ENCODE assay signal across 13 cellular contexts in the genomic region with DNA sequence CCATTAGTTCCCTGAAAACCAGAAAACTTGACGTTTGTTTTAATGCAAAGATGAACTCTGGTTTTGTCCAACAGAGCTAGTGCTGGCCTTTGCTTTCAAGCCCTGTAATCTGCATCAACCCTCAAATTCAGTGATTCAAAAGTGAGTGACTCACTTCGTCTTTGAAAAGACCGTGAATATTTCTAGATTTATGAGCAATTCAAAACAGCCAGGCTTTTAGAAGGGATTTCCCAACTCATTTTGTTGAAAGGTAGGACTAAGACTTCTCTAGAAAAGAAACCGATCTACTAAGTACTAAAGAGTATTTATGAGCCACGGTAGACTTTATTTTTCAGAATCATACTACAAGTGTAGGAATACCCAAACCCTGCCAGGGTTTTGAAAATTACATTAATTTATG.
DNase-seq lines count a peak whose midpoint lies in the region; TF ChIP-seq lines count a peak whose summit lies in the region.
"Had no signal": no experiment of that assay in that cellular context is flagged by ENCODE, and none has a peak within 500 bp of the region (broad histone marks: within the 10 kb centered on the region; RNA-seq: fewer than 3 reads in every experiment).

No MANE protein-coding gene starts in this region.

- no peaks in the 10 kb centered on the region for H3K36me3 Mint-ChIP-seq in MCF 10A (ENCODE audit: insufficient read depth, unreplicated experiment)

- H3K9me3 ChIP-seq in breast epithelium (no peaks in the 10 kb centered on the region), SJSA1 (replicated peaks) (no peaks in the 10 kb centered on the region; the same call in 1 of the 2 replicates), fibroblast of lung (ENCODE audit: control insufficient read depth, insufficient read depth, low read depth, low read length) (no peaks in the 10 kb centered on the region)
- no peaks in the 10 kb centered on the region for H3K9me3 ChIP-seq in effector memory CD4-positive, alpha-beta T cell (ENCODE audit: control insufficient read depth, low read length)

- no peaks in the 10 kb centered on the region for H3K79me2 ChIP-seq in fibroblast of lung (ENCODE audit: control insufficient read depth, insufficient read depth, low read length)

- no peaks in the 10 kb centered on the region for H3K4me1 ChIP-seq in breast epithelium
- peaks cover 31% of the 10 kb centered on the region for H3K4me1 ChIP-seq in SJSA1 (replicated peaks)
- peaks cover 16% of the 10 kb centered on the region for H3K4me1 ChIP-seq in fibroblast of lung (ENCODE audit: control insufficient read depth, extremely low read depth, insufficient read depth, low read length)
- H3K4me1 ChIP-seq in effector memory CD4-positive, alpha-beta T cell (ENCODE audit: control insufficient read depth, insufficient read depth, low read length, poor library complexity, severe bottlenecking): no peaks in the 10 kb centered on the region

- POLR2A ChIA-PET in MCF 10A (lab: Yijun Ruan, JAX): interaction anchor here (0.6 to 3.6 kb wide), 6 partner anchors 11 to 292 kb away, joined by 3 to 16 read pairs (median 3); no protein-coding TSS in a partner anchor

- TF ChIP-seq CTCF in MCF 10A (IDR thresholded peaks at IDR 0.05; ENCODE audit: unreplicated experiment) (no peak), breast epithelium (IDR thresholded peaks at IDR 0.05) (no peak), fibroblast of lung (conservative IDR thresholded peaks at IDR 0.05 in 1 of 2, IDR thresholded peaks at IDR 0.05 in 1 of 2; ENCODE audit: low read depth in 1 of 2, low read length in 2 of 2) (no peak)

- H3K9ac ChIP-seq in fibroblast of lung (ENCODE audit: insufficient read depth, low read length): no peak overlapping the region

- no peaks in the 10 kb centered on the region for H4K20me1 ChIP-seq in fibroblast of lung (ENCODE audit: control insufficient read depth, extremely low read depth, insufficient read depth, low read length)

- H3K4me3 Mint-ChIP-seq in MCF 10A (ENCODE audit: unreplicated experiment): peak overlapping the region; percentile 16

- H3K27me3 Mint-ChIP-seq in MCF 10A (ENCODE audit: insufficient read depth, unreplicated experiment): no peaks in the 10 kb centered on the region

- no peaks in the 10 kb centered on the region for H3K9me3 Mint-ChIP-seq in MCF 10A (ENCODE audit: unreplicated experiment)

- H3K4me1 Mint-ChIP-seq in MCF 10A (ENCODE audit: insufficient read depth, unreplicated experiment): peaks cover 46% of the 10 kb centered on the region

- H3K4me3 ChIP-seq in breast epithelium (no peak overlapping the region), SJSA1 (no peak overlapping the region), fibroblast of lung (replicated peaks in 1 of 4; ENCODE audit: control extremely low read depth in 1 of 4, insufficient read depth in 1 of 4, low read depth in 3 of 4, low read length in 4 of 4) (no peak overlapping the region)
- no peak overlapping the region for H3K4me3 ChIP-seq in effector memory CD4-positive, alpha-beta T cell (ENCODE audit: insufficient read depth, low read depth, low read length, poor library complexity, severe bottlenecking)

- CTCF ChIA-PET in MCF 10A (lab: Yijun Ruan, JAX): interaction anchor here (0.7 to 1.0 kb wide), 2 partner anchors 11 to 147 kb away, joined by 3 read pairs; no protein-coding TSS in a partner anchor

- no peak for TF ChIP-seq POLR2A in breast epithelium (IDR thresholded peaks at IDR 0.05)

- BruUV-seq in MCF 10A (replicated peaks; lab: Mats Ljungman, UMichigan): no TSS peak

- intact Hi-C loops in MCF 10A (cut with micrococcal nuclease) (loop anchor here (5.0 kb wide), 1 partner anchor 79 kb away; no protein-coding TSS in a partner anchor), breast epithelium (cut with DNase I; ENCODE audit: low total_unique reads) (no loop called here)

- peak; percentile 61 for DNase-seq in MCF 10A (ENCODE audit: unreplicated experiment)
- DNase-seq in breast epithelium (ENCODE audit: low spot score in 2 of 2): no peak
- DNase-seq in SJSA1 (ENCODE audit: low read depth in 1 of 2, low spot score in 2 of 2): peak in 1 of 2 experiments; percentile 51
- DNase-seq in fibroblast of lung (ENCODE audit: low read depth in 2 of 2): peak; percentile 71 to 78
- peak; percentile 59 for DNase-seq in stromal cell of bone marrow (ENCODE audit: low read depth)
- DNase-seq in SW480 (ENCODE audit: low spot score): no peak
- no peak for DNase-seq in effector memory CD4-positive, alpha-beta T cell
- no peak for DNase-seq in NCI-H510A treated with DMSO at 0.1 percent for 48 hours (lab: John Stamatoyannopoulos, UW)
- DNase-seq: activated effector memory CD4-positive, alpha-beta T cell treated with Interleukin-2 at 50 U/mL for 16 hours; glutamatergic neuron; NCI-H1417 treated with DMSO at 0.1 percent for 48 hours; NCI-H526 had no signal

- H3K27me3 ChIP-seq in breast epithelium (no peaks in the 10 kb centered on the region), SJSA1 (replicated peaks) (no peaks in the 10 kb centered on the region), fibroblast of lung (ENCODE audit: control insufficient read depth, insufficient read depth, low read length) (no peaks in the 10 kb centered on the region)
- no peaks in the 10 kb centered on the region for H3K27me3 ChIP-seq in effector memory CD4-positive, alpha-beta T cell (replicated peaks; ENCODE audit: control insufficient read depth, insufficient read depth, low read length, poor library complexity, severe bottlenecking)

- peak overlapping the region; percentile 30 for H3K4me2 ChIP-seq in fibroblast of lung (ENCODE audit: extremely low read depth, insufficient read depth, low read length)

- no peak overlapping the region for H2AFZ ChIP-seq in fibroblast of lung (ENCODE audit: low read length)

- no peaks in the 10 kb centered on the region for H3K36me3 ChIP-seq in breast epithelium
- no peaks in the 10 kb centered on the region for H3K36me3 ChIP-seq in SJSA1
- H3K36me3 ChIP-seq in fibroblast of lung (ENCODE audit: control insufficient read depth, insufficient read depth, low read length): no peaks in the 10 kb centered on the region
- H3K36me3 ChIP-seq in effector memory CD4-positive, alpha-beta T cell (ENCODE audit: control insufficient read depth, insufficient read depth, low read length): no peaks in the 10 kb centered on the region
- H3K36me3 ChIP-seq: WERI-Rb-1 had no signal

- H3K27ac Mint-ChIP-seq in MCF 10A (ENCODE audit: low read depth, unreplicated experiment): peak overlapping the region; percentile 73

- H3K27ac ChIP-seq in breast epithelium: no peak overlapping the region
- H3K27ac ChIP-seq in SJSA1: peak overlapping the region; percentile 51
- no peak overlapping the region for H3K27ac ChIP-seq in fibroblast of lung (ENCODE audit: insufficient read depth, low read length)
- H3K27ac ChIP-seq in effector memory CD4-positive, alpha-beta T cell (ENCODE audit: insufficient read depth, low read length, poor library complexity, severe bottlenecking): no peak overlapping the region
- H3K27ac ChIP-seq: WERI-Rb-1 had no signal

Comparison
In these comparisons a context has a peak if more than half of its experiments do, and no peak if none do; other contexts are left out.
1. DNase-seq: peak in MCF 10A (single experiment), fibroblast of lung (2 of 2) and stromal cell of bone marrow (single experiment); none in breast epithelium (0 of 2), SW480 (single experiment), effector memory CD4-positive, alpha-beta T cell (0 of 3) and NCI-H510A treated with DMSO at 0.1 percent for 48 hours (single experiment).